ENCODE assay signal across 12 cellular contexts in genomic region chr13:98370806-98371553, GRCh38.
DNase-seq lines count a peak whose midpoint lies in the region; ATAC-seq and TF ChIP-seq lines count a peak whose summit lies in the region.
"Had no signal": no experiment of that assay in that cellular context is flagged by ENCODE, and none has a peak within 500 bp of the region (broad histone marks: within the 10 kb centered on the region; RNA-seq: fewer than 3 reads in every experiment).

No MANE protein-coding gene starts in this region.

- H2AFZ ChIP-seq in osteoblast (ENCODE audit: low read length), result no peak overlapping the region

- H3K9me3 ChIP-seq in osteoblast (ENCODE audit: low read depth, low read length), result no peaks in the 10 kb centered on the region
- no peaks in the 10 kb centered on the region for H3K9me3 ChIP-seq in upper lobe of left lung

- DNase-seq in AG09309 (ENCODE audit: low read depth), result peak; percentile 82
- peak; percentile 37 for DNase-seq in NCI-H345 (lab: John Stamatoyannopoulos, UW)
- peak; percentile 92 for DNase-seq in fibroblast of peridontal ligament (ENCODE audit: extremely low read depth)
- peak; percentile 69 for DNase-seq in osteoblast (ENCODE audit: insufficient read length, low spot score, missing footprints)
- DNase-seq in upper lobe of left lung, result no peak
- no peak for DNase-seq in stimulated activated CD4-positive, alpha-beta T cell treated with anti-CD3 and anti-CD28 coated beads, Interleukin-2, amount 100 ng/mL, for 24 hours
- DNase-seq in H4 (ENCODE audit: low spot score), result no peak
- DNase-seq: activated CD4-positive, CD25-positive, alpha-beta regulatory T cell; stimulated activated CD4-positive, alpha-beta T cell treated with anti-CD3 and anti-CD28 coated beads, Interleukin-12 subunit alpha, Interleukin-12 subunit beta, amount 100 ng/mL, for 4 hours; stimulated activated naive CD4-positive, alpha-beta T cell treated with Interleukin-2 at 50 U/mL for 16 hours had no signal

- TF ChIP-seq CTCF in AG09309 (IDR thresholded peaks at IDR 0.05; ENCODE audit: control insufficient read depth, insufficient read depth, low read depth, low read length, missing control alignments) (no peak), osteoblast (IDR thresholded peaks at IDR 0.05; ENCODE audit: extremely low read depth, low read depth, low read length) (no peak), upper lobe of left lung (IDR thresholded peaks at IDR 0.05) (no peak)

- peak overlapping the region; percentile 46 for H3K4me2 ChIP-seq in osteoblast (ENCODE audit: insufficient read depth, low read length)

- no peak for ATAC-seq in upper lobe of left lung (ENCODE audit: low FRiP score in 2 of 2)
- ATAC-seq in HG02588 (IDR thresholded peaks at IDR 0.05; ENCODE audit: unreplicated experiment), result no peak
- ATAC-seq: Panc1 had no signal

- peaks cover 10% of the 10 kb centered on the region for H3K79me2 ChIP-seq in osteoblast (ENCODE audit: insufficient read depth, low read length)

- peaks cover 12% of the 10 kb centered on the region for H3K4me1 ChIP-seq in osteoblast (ENCODE audit: insufficient read depth, low read length)
- peaks cover 0 to 5% (median 0%) of the 10 kb centered on the region in 4 donors for H3K4me1 ChIP-seq in upper lobe of left lung

- H3K27ac ChIP-seq in osteoblast (ENCODE audit: low read depth, low read length) (peak overlapping the region; percentile 74), upper lobe of left lung (peak overlapping the region in 1 of 4 donors; percentile 42)

- WGBS in upper lobe of left lung, 2 donors, result 72 to 78% methylated on average over 15 to 16 of the region's 16 CpGs

- TF ChIP-seq EP300 in upper lobe of left lung (IDR thresholded peaks at IDR 0.05), result no peak

- H3K4me3 ChIP-seq in AG09309 (ENCODE audit: control insufficient read depth, low read depth, low read length) (no peak overlapping the region), osteoblast (ENCODE audit: insufficient read depth, low read length) (no peak overlapping the region), upper lobe of left lung (no peak overlapping the region)

- H3K36me3 ChIP-seq in osteoblast (ENCODE audit: insufficient read depth, low read length), result peaks cover 22% of the 10 kb centered on the region
- H3K36me3 ChIP-seq in upper lobe of left lung, result peaks cover 0 to 10% (median 0%) of the 10 kb centered on the region in 4 donors

- H3K27me3 ChIP-seq in osteoblast (ENCODE audit: insufficient read depth, low read length) (no peaks in the 10 kb centered on the region), upper lobe of left lung (no peaks in the 10 kb centered on the region)

- peaks cover 8% of the 10 kb centered on the region for H4K20me1 ChIP-seq in osteoblast (ENCODE audit: insufficient read depth, low read length)

- no peak for TF ChIP-seq POLR2A in upper lobe of left lung (IDR thresholded peaks at IDR 0.05)

Comparison
In these comparisons a context has a peak if more than half of its experiments do, and no peak if none do; other contexts are left out.
1. DNase-seq: peak in AG09309 (single experiment), NCI-H345 (single experiment), fibroblast of peridontal ligament (single experiment) and osteoblast (single experiment); none in upper lobe of left lung (0 of 2), stimulated activated CD4-positive, alpha-beta T cell treated with anti-CD3 and anti-CD28 coated beads, Interleukin-2, amount 100 ng/mL, for 24 hours (0 of 2) and H4 (single experiment).